ENCODE assay signal across 1 cellular context in the genomic region with DNA sequence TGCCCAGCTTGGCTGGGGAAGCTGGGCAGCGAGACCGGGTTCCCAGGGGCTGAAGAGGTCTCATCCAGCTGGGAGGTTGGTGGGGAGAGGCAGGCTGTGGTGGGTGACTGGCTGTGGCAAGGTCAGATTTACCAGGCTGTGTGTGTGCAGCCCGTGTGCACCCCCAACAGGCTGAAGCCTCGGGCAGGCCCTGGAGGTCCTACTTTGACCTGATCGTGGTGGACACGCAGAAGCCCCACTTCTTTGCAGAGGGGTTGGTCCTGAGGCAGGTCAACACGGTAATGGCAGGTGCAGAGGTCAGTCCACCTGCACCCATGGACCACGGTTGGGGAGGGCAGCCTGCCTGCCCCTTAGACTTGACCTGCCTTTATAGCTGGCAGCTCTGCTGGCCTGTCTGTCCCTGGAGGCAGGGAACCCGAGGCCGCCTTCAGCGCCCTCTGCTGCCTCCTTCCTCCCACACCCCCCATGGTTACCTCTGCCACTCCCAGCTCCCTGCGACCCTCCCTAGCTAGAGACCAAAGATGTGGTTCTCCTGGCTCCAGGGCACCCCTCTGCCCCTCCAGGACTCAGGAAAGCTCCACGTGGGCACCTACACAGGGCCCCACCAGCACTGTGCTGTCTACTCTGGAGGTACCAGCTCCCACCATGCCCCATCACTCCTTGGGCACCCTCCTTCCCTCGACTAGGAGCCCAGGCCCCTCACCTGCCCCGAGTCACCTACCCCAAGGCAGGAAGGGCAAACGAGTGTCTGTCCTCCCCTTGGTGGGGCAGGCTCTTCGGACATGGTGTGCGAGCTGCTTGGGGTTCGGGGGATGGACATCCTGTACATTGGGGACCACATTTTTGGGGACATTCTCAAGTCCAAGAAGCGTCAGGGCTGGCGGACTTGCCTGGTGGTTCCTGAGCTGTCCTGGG.
TF ChIP-seq lines count a peak whose summit lies in the region.

No MANE protein-coding gene starts in this region.

TF ChIP-seq in GM12878, 131 proteins besides CTCF, POLR2A, EP300 and RAD21:
- 0 out of 2 replicates have a peak, but pooled peaks have one; percentile 51 for TF ChIP-seq NR2F1 (conservative IDR thresholded peaks at IDR 0.05)
- no peak for TF ChIP-seq HDAC6 (IDR thresholded peaks at IDR 0.05; ENCODE audit: unreplicated experiment)
- TF ChIP-seq GABPA (IDR thresholded peaks at IDR 0.05; ENCODE audit: low read depth): no peak
- TF ChIP-seq TCF3 (IDR thresholded peaks at IDR 0.05; ENCODE audit: borderline replicate concordance, insufficient read depth, low read depth, low read length): no peak
- no peak for TF ChIP-seq SMAD1 (IDR thresholded peaks at IDR 0.05; ENCODE audit: low read depth, partially characterized antibody)
- peak; percentile 45; the same call in 1 of the 2 replicates for TF ChIP-seq SMC3 (IDR thresholded peaks at IDR 0.05; ENCODE audit: borderline replicate concordance, low read length)
- TF ChIP-seq IKZF1 (conservative IDR thresholded peaks at IDR 0.05): 0 out of 2 replicates have a peak, but pooled peaks have one; percentile 12
- 0 out of 2 replicates have a peak, but pooled peaks have one; percentile 8 for TF ChIP-seq YY1 (IDR thresholded peaks at IDR 0.05; ENCODE audit: low read depth, low read length)
- TF ChIP-seq HDGF (IDR thresholded peaks at IDR 0.05): 0 out of 2 replicates have a peak, but pooled peaks have one; percentile 41
- 0 out of 2 replicates have a peak, but pooled peaks have one; percentile 13 for TF ChIP-seq LARP7 (IDR thresholded peaks at IDR 0.05)
- TF ChIP-seq ATF7 (IDR thresholded peaks at IDR 0.05; ENCODE audit: low read depth): no peak
TF ChIP-seq in GM12878: peak in this region for 6.
